In the genomic region with DNA sequence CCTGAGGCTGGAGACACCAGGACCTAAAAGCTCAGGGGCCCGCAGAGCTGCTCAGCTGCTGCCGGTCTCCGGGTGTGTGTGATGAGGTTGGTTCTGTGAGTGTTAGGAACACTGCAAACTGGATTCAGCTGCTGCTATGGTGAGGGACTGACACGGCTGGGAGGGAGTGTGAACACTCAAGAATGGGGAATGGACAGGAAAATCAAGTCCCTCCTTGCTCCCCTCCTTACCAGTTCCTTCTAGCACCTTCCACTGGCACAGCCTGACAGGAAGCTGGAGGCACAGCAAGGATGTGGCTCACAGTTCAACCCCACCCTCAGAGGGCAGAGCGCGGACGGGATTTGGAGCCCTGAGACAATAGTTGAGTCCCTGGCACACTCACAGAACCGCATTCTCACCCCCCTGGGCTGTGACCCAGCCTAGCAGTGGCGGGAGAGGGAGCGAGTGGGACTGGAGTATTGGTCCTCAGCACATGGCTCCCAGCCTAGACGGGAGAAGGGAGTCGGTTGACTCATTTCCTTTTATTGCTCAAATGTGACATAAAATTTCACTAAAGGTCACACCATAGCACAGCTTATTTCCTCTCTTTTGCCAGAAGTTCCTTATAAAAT, we compare ENCODE assay signal across 10 cellular contexts. TPM values are rescaled to one million over a fixed set of nuclear protein-coding genes. Genes with fewer than 3 reads are reported as not detected.
DNase-seq lines count a peak whose midpoint lies in the region; ATAC-seq and TF ChIP-seq lines count a peak whose summit lies in the region.
"Had no signal": no experiment of that assay in that cellular context is flagged by ENCODE, and none has a peak within 500 bp of the region (broad histone marks: within the 10 kb centered on the region; RNA-seq: fewer than 3 reads in every experiment).

No MANE protein-coding gene starts in this region.

- peak overlapping the region in 16 of 59 donors; percentile 8 to 64 (median 48) for H3K4me3 ChIP-seq in dorsolateral prefrontal cortex
- peak overlapping the region in 1 of 4 donors; percentile 26 for H3K4me3 ChIP-seq in upper lobe of left lung

- TF ChIP-seq CTCF in dorsolateral prefrontal cortex (IDR thresholded peaks at IDR 0.05 in 54 of 56, conservative IDR thresholded peaks at IDR 0.05 in 2 of 56; ENCODE audit: low read depth in 1 of 56, partially characterized antibody in 56 of 56) (no peak), upper lobe of left lung (IDR thresholded peaks at IDR 0.05) (no peak)

- peak in 1 of 4 donors; percentile 78 for TF ChIP-seq EP300 in upper lobe of left lung (IDR thresholded peaks at IDR 0.05)

- intact Hi-C loops in dorsolateral prefrontal cortex (cut with DNase I) = loop anchor here (2.0 to 10.0 kb wide), 5 partner anchors 171 to 1204 kb away; no protein-coding TSS in a partner anchor

- WGBS in upper lobe of left lung, 2 donors = 28 to 29% methylated on average over 12 of the region's 12 CpGs

- H3K36me3 ChIP-seq in upper lobe of left lung = no peaks in the 10 kb centered on the region

- peaks cover 16 to 25% (median 16%) of the 10 kb centered on the region in 4 donors for H3K4me1 ChIP-seq in upper lobe of left lung

- DNase-seq in LHCN-M2 (ENCODE audit: low read depth) = peak; percentile 42
- DNase-seq in dorsolateral prefrontal cortex = peak in 1 of 10 donors; percentile 12
- DNase-seq in medulla oblongata (ENCODE audit: extremely low spot score) = peak; percentile 21
- peak in 1 of 2 donors; percentile 71 for DNase-seq in upper lobe of left lung
- DNase-seq in NCI-H2081 (lab: John Stamatoyannopoulos, UW) = no peak
- DNase-seq in stimulated activated naive CD4-positive, alpha-beta T cell treated with Interleukin-2 at 50 U/mL for 16 hours (lab: John Stamatoyannopoulos, UW) = no peak
- no peak for DNase-seq in NCI-H2227 (lab: John Stamatoyannopoulos, UW; ENCODE audit: unreplicated experiment)
- DNase-seq: activated CD4-positive, alpha-beta T cell treated with anti-CD3 and anti-CD28 coated beads, Interleukin-2, amount 50 U/mL, for 1 hour; stimulated activated CD4-positive, alpha-beta T cell treated with anti-CD3 and anti-CD28 coated beads, Interleukin-4, amount 100 ng/mL, for 24 hours had no signal

- ATAC-seq in upper lobe of left lung (ENCODE audit: low FRiP score in 2 of 2) (peak; percentile 88 to 90), HG03108 (IDR thresholded peaks at IDR 0.05; ENCODE audit: unreplicated experiment) (no peak)

- no peaks in the 10 kb centered on the region for H3K9me3 ChIP-seq in upper lobe of left lung

- TF ChIP-seq POLR2A in upper lobe of left lung (IDR thresholded peaks at IDR 0.05) = no peak

- H3K27me3 ChIP-seq in dorsolateral prefrontal cortex (no peaks in the 10 kb centered on the region), upper lobe of left lung (no peaks in the 10 kb centered on the region)

- H3K27ac ChIP-seq in dorsolateral prefrontal cortex = peak overlapping the region in 48 of 59 donors; percentile 19 to 86 (median 70)
- peak overlapping the region; percentile 72 to 87 (median 76) for H3K27ac ChIP-seq in upper lobe of left lung

RNA-seq across cellular contexts. Expression of gene LRRC30, which starts 42.5 kb away (rescaled TPM):
- not detected in 2 replicates for total RNA-seq in LHCN-M2 (2014; rRNA removed)
- not detected for polyA plus RNA-seq in LHCN-M2 (2012)
- total RNA-seq in dorsolateral prefrontal cortex = not detected
- not detected for total RNA-seq in upper lobe of left lung

Comparison
In these comparisons a context has a peak if more than half of its experiments do, and no peak if none do; other contexts are left out.
1. DNase-seq: peak in LHCN-M2 (single experiment) and medulla oblongata (single experiment); none in NCI-H2081 (0 of 2), stimulated activated naive CD4-positive, alpha-beta T cell treated with Interleukin-2 at 50 U/mL for 16 hours (single experiment) and NCI-H2227 (single experiment).